In genomic region chr14:22483863-22484593, GRCh38 we compare ENCODE assay signal across 1 cellular context.
TF ChIP-seq lines count a peak whose summit lies in the region.

No MANE protein-coding gene starts in this region.

TF ChIP-seq in GM23338, 12 proteins besides CTCF, POLR2A, EP300 and RAD21 (continued from another document):
- TF ChIP-seq REST (IDR thresholded peaks at IDR 0.05; ENCODE audit: unreplicated experiment) (no peak), ZNF114 (CRISPR knock-in tag; IDR thresholded peaks at IDR 0.05) (no peak), ETS1 (IDR thresholded peaks at IDR 0.05) (no peak), NANOG (IDR thresholded peaks at IDR 0.05; ENCODE audit: borderline replicate concordance) (no peak), ZNF462 (CRISPR knock-in tag; IDR thresholded peaks at IDR 0.05) (no peak), JUNB (IDR thresholded peaks at IDR 0.05; ENCODE audit: unreplicated experiment) (no peak), STAT1 (IDR thresholded peaks at IDR 0.05; ENCODE audit: unreplicated experiment) (no peak), EZH2phosphoT487 (IDR thresholded peaks at IDR 0.05; ENCODE audit: unreplicated experiment) (no peak), POLR2AphosphoS5 (IDR thresholded peaks at IDR 0.05; ENCODE audit: low read depth) (no peak)
TF ChIP-seq in GM23338: peak in this region for 0.
